In the genomic region with DNA sequence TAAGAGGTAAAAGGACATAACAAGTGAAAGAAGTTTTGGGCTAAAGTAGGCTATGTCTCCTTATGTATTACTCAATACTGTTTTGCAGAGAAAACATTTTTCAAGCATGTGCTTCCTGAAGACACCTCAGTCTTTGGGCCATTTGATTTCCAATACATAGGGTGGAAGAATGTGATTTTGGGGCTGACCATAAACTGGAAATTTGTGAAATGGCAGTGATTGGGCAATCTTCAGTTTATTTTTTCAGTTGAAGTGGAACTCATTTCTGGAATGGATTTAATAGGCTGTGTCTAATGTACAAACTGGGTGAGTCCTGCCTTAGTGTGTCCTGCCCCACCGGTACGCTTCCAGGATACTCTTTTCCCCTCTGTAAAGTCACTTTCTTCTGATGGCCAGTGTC, we compare ENCODE assay signal across 24 cellular contexts.
"Had no signal": no experiment of that assay in that cellular context is flagged by ENCODE, and none has a peak within 500 bp of the region (broad histone marks: within the 10 kb centered on the region; RNA-seq: fewer than 3 reads in every experiment).

No MANE protein-coding gene starts in this region.

- H3K4me2 ChIP-seq: KMS-11, PC-9 had no signal

- H2AFZ ChIP-seq: PC-9 had no signal

- FAIRE-seq: HTR-8/SVneo had no signal

- H3K27ac ChIP-seq: HL-60, KMS-11, PC-9, Peyer's patch, SJCRH30 had no signal

- ATAC-seq: Right ventricle myocardium inferior, SK-N-SH treated with all-trans-retinoic acid at 6 μM for 48 hours had no signal

- H3K27me3 ChIP-seq: Peyer's patch, SJCRH30 had no signal

- H3K4me1 ChIP-seq: SJCRH30 had no signal

- H3K4me3 ChIP-seq: PC-9, Peyer's patch, SJCRH30 had no signal

- H3K9me3 ChIP-seq: Peyer's patch, SJCRH30 had no signal

- H3K9ac ChIP-seq: KMS-11 had no signal

- DNase-seq: Kasumi-1, MM.1S, NCI-H1105, NCI-H1417, NCI-H1436 treated with DMSO at 0.1 percent for 48 hours, NCI-H1694, NCI-H187 treated with DMSO at 0.1 percent for 48 hours, NCI-H2081, NCI-H2107, NCI-H226, NCI-H446, NCI-H510A, NCI-H524 treated with DMSO at 0.1 percent for 48 hours, NCI-H69, NCI-H774, PC-9, Peyer's patch, SHP77 treated with DMSO at 0.1 percent for 48 hours, SJCRH30 had no signal
